ENCODE assay signal across 27 cellular contexts in the genomic region with DNA sequence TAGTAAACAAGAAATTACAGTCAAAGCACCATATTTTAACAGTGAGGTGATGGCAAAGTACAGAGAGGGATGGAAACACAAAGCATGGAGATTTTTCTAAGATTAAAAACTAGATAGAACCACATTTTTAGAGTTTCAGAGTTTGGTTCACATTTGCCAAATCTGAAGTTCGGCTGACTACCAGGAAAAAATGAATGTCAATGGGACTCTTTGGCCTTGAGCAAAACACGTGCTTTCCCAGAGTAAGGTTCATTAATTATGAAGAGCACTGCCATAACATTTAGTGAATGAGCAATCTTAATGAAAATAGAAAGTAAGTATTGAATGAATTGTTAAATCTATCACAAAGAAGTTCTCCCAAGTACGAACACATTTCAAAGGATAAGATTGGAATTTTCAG.
"Had no signal": no experiment of that assay in that cellular context is flagged by ENCODE, and none has a peak within 500 bp of the region (broad histone marks: within the 10 kb centered on the region; RNA-seq: fewer than 3 reads in every experiment).

No MANE protein-coding gene starts in this region.

- H3K9me3 ChIP-seq: stomach, suprapubic skin, testis, thoracic aorta, thyroid gland, tibial artery, tibial nerve, transverse colon, upper lobe of left lung, upper lobe of right lung, uterus, vagina had no signal

- ATAC-seq: stimulated activated effector memory CD8-positive, alpha-beta T cell treated with anti-CD3 and anti-CD28 coated beads, Interleukin-12 subunit alpha, Interleukin-12 subunit beta, amount 100 ng/mL, for 72 hours; stimulated activated memory B cell treated with anti-CD40 and anti-IgM and Interleukin-4, amounts not matched to agents 10 μg/mL and 1 μg/mL and 100 μg/mL, for 72 hours; stimulated activated naive B cell treated with anti-CD40 and anti-IgM and Interleukin-4, amounts not matched to agents 10 μg/mL and 1 μg/mL and 100 μg/mL, for 72 hours; stimulated activated naive CD8-positive, alpha-beta T cell treated with anti-CD3 and anti-CD28 coated beads, Interleukin-15, amount 100 ng/mL, for 72 hours; stimulated activated naive CD8-positive, alpha-beta T cell treated with anti-CD3 and anti-CD28 coated beads, Interleukin-15, Interleukin-2, amounts not matched to agents 100 U/mL and 50 U/mL, for 24 hours; upper lobe of right lung had no signal

- H3K9me3 Mint-ChIP-seq: stimulated activated memory B cell treated with anti-CD40 and anti-IgM and Interleukin-4, amounts not matched to agents 10 μg/mL and 1 μg/mL and 100 μg/mL, for 72 hours; stimulated activated naive B cell treated with anti-CD40 and anti-IgM and Interleukin-4, amounts not matched to agents 10 μg/mL and 1 μg/mL and 100 μg/mL, for 72 hours; stimulated activated naive CD8-positive, alpha-beta T cell treated with anti-CD3 and anti-CD28 coated beads, Interleukin-15, amount 100 ng/mL, for 72 hours; stimulated activated naive CD8-positive, alpha-beta T cell treated with anti-CD3 and anti-CD28 coated beads, Interleukin-15, Interleukin-2, amounts not matched to agents 100 ng/mL and 50 ng/mL, for 24 hours; type B pancreatic cell had no signal

- H3K4me3 ChIP-seq: stomach, suprapubic skin, testis, thoracic aorta, thyroid gland, tibial artery, tibial nerve, transverse colon, upper lobe of left lung, upper lobe of right lung, uterus, vagina had no signal

- H3K36me3 Mint-ChIP-seq: stimulated activated effector memory CD8-positive, alpha-beta T cell treated with anti-CD3 and anti-CD28 coated beads, Interleukin-12 subunit alpha, Interleukin-12 subunit beta, amount 100 ng/mL, for 72 hours; stimulated activated memory B cell treated with anti-CD40 and anti-IgM and Interleukin-4, amounts not matched to agents 10 μg/mL and 1 μg/mL and 100 μg/mL, for 72 hours; stimulated activated naive B cell treated with anti-CD40 and anti-IgM and Interleukin-4, amounts not matched to agents 10 μg/mL and 1 μg/mL and 100 μg/mL, for 72 hours; type B pancreatic cell had no signal

- H3K4me1 Mint-ChIP-seq: stimulated activated effector memory CD8-positive, alpha-beta T cell treated with anti-CD3 and anti-CD28 coated beads, Interleukin-12 subunit alpha, Interleukin-12 subunit beta, amount 100 ng/mL, for 72 hours; stimulated activated memory B cell treated with anti-CD40 and anti-IgM and Interleukin-4, amounts not matched to agents 10 μg/mL and 1 μg/mL and 100 μg/mL, for 72 hours; stimulated activated naive B cell treated with anti-CD40 and anti-IgM and Interleukin-4, amounts not matched to agents 10 μg/mL and 1 μg/mL and 100 μg/mL, for 72 hours; stimulated activated naive CD8-positive, alpha-beta T cell treated with anti-CD3 and anti-CD28 coated beads, Interleukin-15, amount 100 ng/mL, for 72 hours had no signal

- H3K4me3 Mint-ChIP-seq: stimulated activated effector memory CD8-positive, alpha-beta T cell treated with anti-CD3 and anti-CD28 coated beads, Interleukin-12 subunit alpha, Interleukin-12 subunit beta, amount 100 ng/mL, for 72 hours; stimulated activated memory B cell treated with anti-CD40 and anti-IgM and Interleukin-4, amounts not matched to agents 10 μg/mL and 1 μg/mL and 100 μg/mL, for 72 hours; stimulated activated naive B cell treated with anti-CD40 and anti-IgM and Interleukin-4, amounts not matched to agents 10 μg/mL and 1 μg/mL and 100 μg/mL, for 72 hours; stimulated activated naive CD8-positive, alpha-beta T cell treated with anti-CD3 and anti-CD28 coated beads, Interleukin-15, amount 100 ng/mL, for 72 hours; stimulated activated naive CD8-positive, alpha-beta T cell treated with anti-CD3 and anti-CD28 coated beads, Interleukin-15, Interleukin-2, amounts not matched to agents 100 ng/mL and 50 ng/mL, for 24 hours; type B pancreatic cell had no signal

- H3K27ac ChIP-seq: stomach, suprapubic skin, testis, thoracic aorta, thyroid gland, tibial artery, tibial nerve, transverse colon, upper lobe of left lung, upper lobe of right lung, uterus, vagina had no signal

- H3K27me3 ChIP-seq: stomach, suprapubic skin, testis, thyroid gland, tibial artery, tibial nerve, transverse colon, upper lobe of left lung, upper lobe of right lung, uterus, vagina had no signal

- H3K4me1 ChIP-seq: stomach, suprapubic skin, testis, thyroid gland, tibial artery, tibial nerve, transverse colon, upper lobe of left lung, upper lobe of right lung, uterus, vagina had no signal

- H3K36me3 ChIP-seq: stomach, suprapubic skin, thoracic aorta, thyroid gland, tibial artery, tibial nerve, transverse colon, upper lobe of left lung, upper lobe of right lung, uterus, vagina had no signal

- H3K27me3 Mint-ChIP-seq: stimulated activated memory B cell treated with anti-CD40 and anti-IgM and Interleukin-4, amounts not matched to agents 10 μg/mL and 1 μg/mL and 100 μg/mL, for 72 hours; stimulated activated naive CD8-positive, alpha-beta T cell treated with anti-CD3 and anti-CD28 coated beads, Interleukin-15, amount 100 ng/mL, for 72 hours; stimulated activated naive CD8-positive, alpha-beta T cell treated with anti-CD3 and anti-CD28 coated beads, Interleukin-15, Interleukin-2, amounts not matched to agents 100 ng/mL and 50 ng/mL, for 24 hours; type B pancreatic cell had no signal

- H3K27ac Mint-ChIP-seq: stimulated activated effector memory CD8-positive, alpha-beta T cell treated with anti-CD3 and anti-CD28 coated beads, Interleukin-12 subunit alpha, Interleukin-12 subunit beta, amount 100 ng/mL, for 72 hours; stimulated activated memory B cell treated with anti-CD40 and anti-IgM and Interleukin-4, amounts not matched to agents 10 μg/mL and 1 μg/mL and 100 μg/mL, for 72 hours; stimulated activated naive B cell treated with anti-CD40 and anti-IgM and Interleukin-4, amounts not matched to agents 10 μg/mL and 1 μg/mL and 100 μg/mL, for 72 hours; stimulated activated naive CD8-positive, alpha-beta T cell treated with anti-CD3 and anti-CD28 coated beads, Interleukin-15, amount 100 ng/mL, for 72 hours; stimulated activated naive CD8-positive, alpha-beta T cell treated with anti-CD3 and anti-CD28 coated beads, Interleukin-15, Interleukin-2, amounts not matched to agents 100 ng/mL and 50 ng/mL, for 24 hours; type B pancreatic cell had no signal

- DNase-seq: stimulated activated CD4-positive, alpha-beta T cell treated with anti-CD3 and anti-CD28 coated beads, Interleukin-2, amount 100 ng/mL, for 48 hours; stimulated activated CD4-positive, alpha-beta T cell treated with anti-CD3 and anti-CD28 coated beads, Interleukin-4, amount 100 ng/mL, for 1 hour; stimulated activated CD4-positive, alpha-beta T cell treated with anti-CD3 and anti-CD28 coated beads, Interleukin-4, amount 100 ng/mL, for 24 hours; stimulated activated CD4-positive, alpha-beta T cell treated with anti-CD3 and anti-CD28 coated beads, Interleukin-4, amount 100 ng/mL, for 4 hours; stimulated activated CD8-positive, alpha-beta memory T cell treated with anti-CD3 and anti-CD28 coated beads, Interleukin-4, amount 100 ng/mL, for 48 hours; stimulated activated naive B cell treated with anti-CD40 and anti-IgM and Interleukin-4, amounts not matched to agents 10 μg/mL and 1 μg/mL and 100 μg/mL, for 72 hours; stimulated activated naive CD4-positive, alpha-beta T cell treated with Interleukin-2 at 50 U/mL for 16 hours; stimulated activated naive CD8-positive, alpha-beta T cell treated with anti-CD3 and anti-CD28 coated beads, Interleukin-15, amount 100 ng/mL, for 72 hours; stimulated activated naive CD8-positive, alpha-beta T cell treated with anti-CD3 and anti-CD28 coated beads, Interleukin-15, Interleukin-2, amounts not matched to agents 100 U/mL and 50 U/mL, for 24 hours; stomach; substantia nigra; testis; thyroid gland; tibial artery; transverse colon; trophoblast cell; upper lobe of left lung; upper lobe of right lung; uterus had no signal
